34 cellular contexts compared by ENCODE assay signal in genomic region chrX:106927023-106927422, GRCh38. TPM values are rescaled to one million over a fixed set of nuclear protein-coding genes. Genes with fewer than 3 reads are reported as not detected.
"Had no signal": no experiment of that assay in that cellular context is flagged by ENCODE, and none has a peak within 500 bp of the region (broad histone marks: within the 10 kb centered on the region; RNA-seq: fewer than 3 reads in every experiment).

No MANE protein-coding gene starts in this region.

- H3K4me3 ChIP-seq: esophagus muscularis mucosa, lower lobe of right lung, ovary, prostate gland, sigmoid colon, thyroid gland, upper lobe of left lung had no signal

- H3K4me1 Mint-ChIP-seq: brain; nephron; stimulated activated effector memory CD8-positive, alpha-beta T cell treated with anti-CD3 and anti-CD28 coated beads, Interleukin-12 subunit alpha, Interleukin-12 subunit beta, amount 100 ng/mL, for 72 hours; stimulated activated naive CD8-positive, alpha-beta T cell treated with anti-CD3 and anti-CD28 coated beads, Interleukin-15, amount 100 ng/mL, for 72 hours had no signal

- ATAC-seq: effector memory CD8-positive, alpha-beta T cell; stimulated activated effector memory CD8-positive, alpha-beta T cell treated with anti-CD3 and anti-CD28 coated beads, Interleukin-12 subunit alpha, Interleukin-12 subunit beta, amount 100 ng/mL, for 72 hours; stimulated activated naive CD8-positive, alpha-beta T cell treated with anti-CD3 and anti-CD28 coated beads, Interleukin-15, amount 100 ng/mL, for 72 hours had no signal

- DNase-seq: activated CD4-positive, alpha-beta T cell treated with anti-CD3 and anti-CD28 coated beads for 48 hours; activated CD4-positive, alpha-beta T cell treated with anti-CD3 and anti-CD28 coated beads, Interleukin-2, amount 50 U/mL, for 48 hours; activated CD8-positive, alpha-beta memory T cell treated with anti-CD3 and anti-CD28 coated beads for 24 hours; activated effector memory CD4-positive, alpha-beta T cell treated with Interleukin-2 at 50 U/mL for 16 hours; activated naive CD4-positive, alpha-beta T cell treated with Interleukin-2 at 50 U/mL for 16 hours; aorta; caudate nucleus; cortex of kidney; effector memory CD8-positive, alpha-beta T cell; foreskin melanocyte; lower lobe of right lung; mesendoderm; ovary; retina; sigmoid colon; stimulated activated CD4-positive, alpha-beta T cell treated with anti-CD3 and anti-CD28 coated beads, Interleukin-4, amount 100 ng/mL, for 24 hours; stimulated activated naive CD8-positive, alpha-beta T cell treated with anti-CD3 and anti-CD28 coated beads, Interleukin-15, amount 100 ng/mL, for 72 hours; substantia nigra; SW 1271; T-helper 9 cell; upper lobe of left lung had no signal

- H3K4me1 ChIP-seq: esophagus muscularis mucosa, lower lobe of right lung, prostate gland, sigmoid colon, thyroid gland, upper lobe of left lung had no signal

- H3K27ac Mint-ChIP-seq: activated naive CD8-positive, alpha-beta T cell; effector memory CD8-positive, alpha-beta T cell; nephron; stimulated activated effector memory CD8-positive, alpha-beta T cell treated with anti-CD3 and anti-CD28 coated beads, Interleukin-12 subunit alpha, Interleukin-12 subunit beta, amount 100 ng/mL, for 72 hours; stimulated activated naive CD8-positive, alpha-beta T cell treated with anti-CD3 and anti-CD28 coated beads, Interleukin-15, amount 100 ng/mL, for 72 hours; T-helper 1 cell treated with Interleukin-12 subunit alpha and Interleukin-12 subunit beta and Interleukin-4 antibody, amounts not matched to agents 30 μg/mL and 1 μg/mL, for 36 hours had no signal

- H3K36me3 Mint-ChIP-seq: activated naive CD8-positive, alpha-beta T cell; brain; stimulated activated effector memory CD8-positive, alpha-beta T cell treated with anti-CD3 and anti-CD28 coated beads, Interleukin-12 subunit alpha, Interleukin-12 subunit beta, amount 100 ng/mL, for 72 hours had no signal

- H3K27ac ChIP-seq: esophagus muscularis mucosa, lower lobe of right lung, ovary, prostate gland, sigmoid colon, thyroid gland, upper lobe of left lung, VCaP had no signal

- H3K36me3 ChIP-seq: esophagus muscularis mucosa, lower lobe of right lung, ovary, prostate gland, sigmoid colon, thyroid gland, upper lobe of left lung had no signal

- H3K9me3 Mint-ChIP-seq: effector memory CD8-positive, alpha-beta T cell; nephron; stimulated activated effector memory CD8-positive, alpha-beta T cell treated with anti-CD3 and anti-CD28 coated beads, Interleukin-12 subunit alpha, Interleukin-12 subunit beta, amount 100 ng/mL, for 72 hours; stimulated activated naive CD8-positive, alpha-beta T cell treated with anti-CD3 and anti-CD28 coated beads, Interleukin-15, amount 100 ng/mL, for 72 hours; T-helper 1 cell treated with Interleukin-12 subunit alpha and Interleukin-12 subunit beta and Interleukin-4 antibody, amounts not matched to agents 30 μg/mL and 1 μg/mL, for 36 hours had no signal

- H3K9me3 ChIP-seq: esophagus muscularis mucosa, lower lobe of right lung, ovary, prostate gland, sigmoid colon, thyroid gland, upper lobe of left lung had no signal

- H3K27me3 Mint-ChIP-seq: activated naive CD8-positive, alpha-beta T cell; brain; effector memory CD8-positive, alpha-beta T cell; stimulated activated naive CD8-positive, alpha-beta T cell treated with anti-CD3 and anti-CD28 coated beads, Interleukin-15, amount 100 ng/mL, for 72 hours had no signal

- H3K27me3 ChIP-seq: esophagus muscularis mucosa, ovary, sigmoid colon, thyroid gland, upper lobe of left lung had no signal

- H3K4me3 Mint-ChIP-seq: activated naive CD8-positive, alpha-beta T cell; brain; effector memory CD8-positive, alpha-beta T cell; nephron; stimulated activated effector memory CD8-positive, alpha-beta T cell treated with anti-CD3 and anti-CD28 coated beads, Interleukin-12 subunit alpha, Interleukin-12 subunit beta, amount 100 ng/mL, for 72 hours; stimulated activated naive CD8-positive, alpha-beta T cell treated with anti-CD3 and anti-CD28 coated beads, Interleukin-15, amount 100 ng/mL, for 72 hours; T-helper 1 cell treated with Interleukin-12 subunit alpha and Interleukin-12 subunit beta and Interleukin-4 antibody, amounts not matched to agents 30 μg/mL and 1 μg/mL, for 36 hours had no signal

RNA-seq across cellular contexts. Expression of gene CLDN2, which starts 6.8 kb away (rescaled TPM):
- total RNA-seq: aorta, glomerular endothelial cell, lower lobe of right lung, sigmoid colon had no signal
- polyA plus RNA-seq: aorta, keratinocyte had no signal

RNA-seq across cellular contexts. Expression of gene RIPPLY1, which starts 23.9 kb away (rescaled TPM):
- total RNA-seq: aorta, chondrocyte, esophagus muscularis mucosa, glomerular endothelial cell, lower lobe of right lung, mucosa of gallbladder, prostate gland, sigmoid colon, thyroid gland, upper lobe of left lung had no signal
- polyA plus RNA-seq: aorta, keratinocyte, ovary had no signal
